ENCODE assay signal across 23 cellular contexts in genomic region chr2:2580341-2580740, GRCh38.
"Had no signal": no experiment of that assay in that cellular context is flagged by ENCODE, and none has a peak within 500 bp of the region (broad histone marks: within the 10 kb centered on the region; RNA-seq: fewer than 3 reads in every experiment).

No MANE protein-coding gene starts in this region.

- H3K9me3 Mint-ChIP-seq: central memory CD8-positive, alpha-beta T cell; immature natural killer cell; stimulated activated effector memory CD8-positive, alpha-beta T cell treated with anti-CD3 and anti-CD28 coated beads, Interleukin-12 subunit alpha, Interleukin-12 subunit beta, amount 100 ng/mL, for 72 hours had no signal

- H3K36me3 Mint-ChIP-seq: immature natural killer cell; naive thymus-derived CD4-positive, alpha-beta T cell; stimulated activated effector memory CD8-positive, alpha-beta T cell treated with anti-CD3 and anti-CD28 coated beads, Interleukin-12 subunit alpha, Interleukin-12 subunit beta, amount 100 ng/mL, for 72 hours had no signal

- H3K27me3 ChIP-seq: esophagus squamous epithelium, gastroesophageal sphincter, pancreas, transverse colon had no signal

- H3K4me3 Mint-ChIP-seq: central memory CD8-positive, alpha-beta T cell; effector memory CD8-positive, alpha-beta T cell; immature natural killer cell; naive thymus-derived CD4-positive, alpha-beta T cell; stimulated activated effector memory CD8-positive, alpha-beta T cell treated with anti-CD3 and anti-CD28 coated beads, Interleukin-12 subunit alpha, Interleukin-12 subunit beta, amount 100 ng/mL, for 72 hours; stimulated activated naive CD8-positive, alpha-beta T cell treated with anti-CD3 and anti-CD28 coated beads, Interleukin-15, Interleukin-2, amounts not matched to agents 100 ng/mL and 50 ng/mL, for 24 hours had no signal

- H3K27ac Mint-ChIP-seq: effector memory CD8-positive, alpha-beta T cell; immature natural killer cell; stimulated activated effector memory CD8-positive, alpha-beta T cell treated with anti-CD3 and anti-CD28 coated beads, Interleukin-12 subunit alpha, Interleukin-12 subunit beta, amount 100 ng/mL, for 72 hours; stimulated activated naive CD8-positive, alpha-beta T cell treated with anti-CD3 and anti-CD28 coated beads, Interleukin-15, Interleukin-2, amounts not matched to agents 100 ng/mL and 50 ng/mL, for 24 hours had no signal

- H3K4me1 ChIP-seq: esophagus squamous epithelium, gastroesophageal sphincter, left ventricle myocardium inferior, pancreas, transverse colon had no signal

- H3K27ac ChIP-seq: esophagus squamous epithelium, gastroesophageal sphincter, left ventricle myocardium inferior, pancreas, thoracic aorta, transverse colon had no signal

- H3K4me3 ChIP-seq: esophagus squamous epithelium, gastroesophageal sphincter, left ventricle myocardium inferior, lung, pancreas, thoracic aorta, transverse colon had no signal

- H3K36me3 ChIP-seq: esophagus squamous epithelium, gastroesophageal sphincter, left ventricle myocardium inferior, pancreas, thoracic aorta, transverse colon had no signal

- ATAC-seq: effector memory CD8-positive, alpha-beta T cell; gastroesophageal sphincter; left cardiac atrium; naive thymus-derived CD4-positive, alpha-beta T cell; pancreas; right cardiac atrium; stimulated activated effector memory CD8-positive, alpha-beta T cell treated with anti-CD3 and anti-CD28 coated beads, Interleukin-12 subunit alpha, Interleukin-12 subunit beta, amount 100 ng/mL, for 72 hours had no signal

- DNase-seq: effector memory CD8-positive, alpha-beta T cell; esophagus squamous epithelium; foreskin fibroblast; immature natural killer cell; kidney; left cardiac atrium; left ventricle myocardium inferior; mesenchymal stem cell; nucleus accumbens; pancreas; right cardiac atrium; small intestine; stimulated activated CD4-positive, alpha-beta T cell treated with anti-CD3 and anti-CD28 coated beads, Interleukin-4, amount 100 ng/mL, for 1 hour; stimulated activated CD8-positive, alpha-beta memory T cell treated with anti-CD3 and anti-CD28 coated beads, Interleukin-4, amount 100 ng/mL, for 48 hours; substantia nigra; transverse colon had no signal

- H3K4me1 Mint-ChIP-seq: central memory CD8-positive, alpha-beta T cell; immature natural killer cell; naive thymus-derived CD4-positive, alpha-beta T cell; stimulated activated effector memory CD8-positive, alpha-beta T cell treated with anti-CD3 and anti-CD28 coated beads, Interleukin-12 subunit alpha, Interleukin-12 subunit beta, amount 100 ng/mL, for 72 hours had no signal

- H3K27me3 Mint-ChIP-seq: central memory CD8-positive, alpha-beta T cell; effector memory CD8-positive, alpha-beta T cell; stimulated activated naive CD8-positive, alpha-beta T cell treated with anti-CD3 and anti-CD28 coated beads, Interleukin-15, Interleukin-2, amounts not matched to agents 100 ng/mL and 50 ng/mL, for 24 hours had no signal

- H3K9me3 ChIP-seq: esophagus squamous epithelium, gastroesophageal sphincter, left ventricle myocardium inferior, pancreas, thoracic aorta, transverse colon had no signal
